ENCODE assay signal across 2 cellular contexts in genomic region chr12:125187148-125187733, GRCh38.
A peak's percentile ranks its signal among the peaks of the same experiment; 100 is the strongest.
TF ChIP-seq lines count a peak whose summit lies in the region.

No MANE protein-coding gene starts in this region.

TF ChIP-seq in A549, 52 proteins besides CTCF, POLR2A, EP300 and RAD21 (continued from another document):
- no peak for TF ChIP-seq ZFP36 (IDR thresholded peaks at IDR 0.05; ENCODE audit: borderline replicate concordance, partially characterized antibody)
- TF ChIP-seq ATOH8 (CRISPR knock-in tag; IDR thresholded peaks at IDR 0.05; ENCODE audit: low read depth), result no peak
- TF ChIP-seq HOXB5 (CRISPR knock-in tag; IDR thresholded peaks at IDR 0.05), result no peak
- TF ChIP-seq, protein P1, sequence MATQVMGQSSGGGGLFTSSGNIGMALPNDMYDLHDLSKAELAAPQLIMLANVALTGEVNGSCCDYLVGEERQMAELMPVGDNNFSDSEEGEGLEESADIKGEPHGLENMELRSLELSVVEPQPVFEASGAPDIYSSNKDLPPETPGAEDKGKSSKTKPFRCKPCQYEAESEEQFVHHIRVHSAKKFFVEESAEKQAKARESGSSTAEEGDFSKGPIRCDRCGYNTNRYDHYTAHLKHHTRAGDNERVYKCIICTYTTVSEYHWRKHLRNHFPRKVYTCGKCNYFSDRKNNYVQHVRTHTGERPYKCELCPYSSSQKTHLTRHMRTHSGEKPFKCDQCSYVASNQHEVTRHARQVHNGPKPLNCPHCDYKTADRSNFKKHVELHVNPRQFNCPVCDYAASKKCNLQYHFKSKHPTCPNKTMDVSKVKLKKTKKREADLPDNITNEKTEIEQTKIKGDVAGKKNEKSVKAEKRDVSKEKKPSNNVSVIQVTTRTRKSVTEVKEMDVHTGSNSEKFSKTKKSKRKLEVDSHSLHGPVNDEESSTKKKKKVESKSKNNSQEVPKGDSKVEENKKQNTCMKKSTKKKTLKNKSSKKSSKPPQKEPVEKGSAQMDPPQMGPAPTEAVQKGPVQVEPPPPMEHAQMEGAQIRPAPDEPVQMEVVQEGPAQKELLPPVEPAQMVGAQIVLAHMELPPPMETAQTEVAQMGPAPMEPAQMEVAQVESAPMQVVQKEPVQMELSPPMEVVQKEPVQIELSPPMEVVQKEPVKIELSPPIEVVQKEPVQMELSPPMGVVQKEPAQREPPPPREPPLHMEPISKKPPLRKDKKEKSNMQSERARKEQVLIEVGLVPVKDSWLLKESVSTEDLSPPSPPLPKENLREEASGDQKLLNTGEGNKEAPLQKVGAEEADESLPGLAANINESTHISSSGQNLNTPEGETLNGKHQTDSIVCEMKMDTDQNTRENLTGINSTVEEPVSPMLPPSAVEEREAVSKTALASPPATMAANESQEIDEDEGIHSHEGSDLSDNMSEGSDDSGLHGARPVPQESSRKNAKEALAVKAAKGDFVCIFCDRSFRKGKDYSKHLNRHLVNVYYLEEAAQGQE (IDR thresholded peaks at IDR 0.05), result no peak
- no peak for TF ChIP-seq CEBPB (IDR thresholded peaks at IDR 0.05)
- no peak for TF ChIP-seq HDAC2 (IDR thresholded peaks at IDR 0.05)

TF ChIP-seq in neural cell, 6 proteins besides CTCF, POLR2A, EP300 and RAD21 (continued from another document):
- TF ChIP-seq, protein P1 (IDR thresholded peaks at IDR 0.05; ENCODE audit: borderline replicate concordance), result no peak
- peak; percentile 6 for TF ChIP-seq MXI1 (conservative IDR thresholded peaks at IDR 0.05; ENCODE audit: poor library complexity, severe bottlenecking)
- no peak for TF ChIP-seq SMC3 (conservative IDR thresholded peaks at IDR 0.05; ENCODE audit: poor library complexity)
- TF ChIP-seq POLR2AphosphoS5 (IDR thresholded peaks at IDR 0.05), result peak; percentile 17
